13 cellular contexts compared by ENCODE assay signal in genomic region chr12:10226740-10227139, GRCh38. TPM values are rescaled to one million over a fixed set of nuclear protein-coding genes. Genes with fewer than 3 reads are reported as not detected.
A peak's percentile ranks its signal among the peaks of the same experiment; 100 is the strongest.
DNase-seq lines count a peak whose midpoint lies in the region; ATAC-seq, FAIRE-seq and TF ChIP-seq lines count a peak whose summit lies in the region.
"Had no signal": no experiment of that assay in that cellular context is flagged by ENCODE, and none has a peak within 500 bp of the region (broad histone marks: within the 10 kb centered on the region; RNA-seq: fewer than 3 reads in every experiment).

No MANE protein-coding gene starts in this region.

- WGBS in A549 (ENCODE audit: missing lambda C conversion rate): 59% methylated on average over 1 of the region's 1 CpG

- TF ChIP-seq EP300 in A549 (IDR thresholded peaks at IDR 0.05): no peak

- POLR2A ChIA-PET in A549 (lab: Yijun Ruan, JAX): no interaction called here

- no peak overlapping the region for H3K4me3 ChIP-seq in A549
- H3K4me3 ChIP-seq in epithelial cell of esophagus (ENCODE audit: low read length): no peak overlapping the region
- H3K4me3 ChIP-seq: BLaER1 treated with 17β-estradiol and CSF1 and Interleukin-3, amounts not matched to agents 10 nM and 100 nM; GM23338 had no signal

- no peaks in the 10 kb centered on the region for H3K9me3 ChIP-seq in A549

- CTCF ChIA-PET in A549 (lab: Yijun Ruan, JAX): interaction anchor here (2.5 kb wide), 1 partner anchor 9 kb away, joined by 16 read pairs; no protein-coding TSS in a partner anchor

- no peak overlapping the region for H3K4me2 ChIP-seq in A549
- H3K4me2 ChIP-seq: GM23338 had no signal

- ATAC-seq in A549 (peak; percentile 19 to 43; a peak in 3 of 6 replicates), GM19463 (IDR thresholded peaks at IDR 0.05; ENCODE audit: unreplicated experiment) (no peak)
- ATAC-seq: GM23338 had no signal

- TF ChIP-seq POLR2A in A549 (IDR thresholded peaks at IDR 0.05; ENCODE audit: low read length): no peak

- H3K27ac ChIP-seq in 22Rv1 (0 out of 2 replicates have a peak overlapping the region, but pooled peaks have one; percentile 71), A549 (no peak overlapping the region), VCaP (peak overlapping the region; percentile 72)
- H3K27ac ChIP-seq: BLaER1 treated with 17β-estradiol and CSF1 and Interleukin-3, amounts not matched to agents 10 nM and 100 nM had no signal

- TF ChIP-seq CTCF in 22Rv1 (IDR thresholded peaks at IDR 0.05): no peak
- TF ChIP-seq CTCF in A549 (IDR thresholded peaks at IDR 0.05): no peak
- no peak for TF ChIP-seq CTCF in VCaP (conservative IDR thresholded peaks at IDR 0.05)
- TF ChIP-seq CTCF in epithelial cell of esophagus (IDR thresholded peaks at IDR 0.05; ENCODE audit: insufficient read depth, low read depth, low read length, missing control alignments): no peak

- H3K4me1 ChIP-seq in A549: no peaks in the 10 kb centered on the region

- TF ChIP-seq RAD21 in A549 (conservative IDR thresholded peaks at IDR 0.05 in 1 of 2, IDR thresholded peaks at IDR 0.05 in 1 of 2): no peak

- DNase-seq in A549 (ENCODE audit: low read depth in 1 of 2, low spot score in 1 of 2): no peak
- peak; percentile 38 for DNase-seq in epithelial cell of esophagus (ENCODE audit: low read depth)
- no peak for DNase-seq in NCI-H526 treated with DMSO at 0.1 percent for 48 hours (lab: John Stamatoyannopoulos, UW)
- DNase-seq in ACHN: no peak
- DNase-seq: CD4-positive, CD25-positive, alpha-beta regulatory T cell; DMS 273 treated with DMSO at 0.1 percent for 48 hours; H9 had no signal

- in situ Hi-C loops in ACHN (cut with HindIII; ENCODE audit: low pct_ligation_motif_present, low pct_unique_long_range_greater_than_20kb, low sequenced_read_pairs): no loop called here

- no peak for FAIRE-seq in A549 (lab: Jason Lieb, UNC)
- FAIRE-seq: GM12891 had no signal

TF ChIP-seq in A549, 52 proteins besides CTCF, POLR2A, EP300 and RAD21:
- TF ChIP-seq, protein P1, sequence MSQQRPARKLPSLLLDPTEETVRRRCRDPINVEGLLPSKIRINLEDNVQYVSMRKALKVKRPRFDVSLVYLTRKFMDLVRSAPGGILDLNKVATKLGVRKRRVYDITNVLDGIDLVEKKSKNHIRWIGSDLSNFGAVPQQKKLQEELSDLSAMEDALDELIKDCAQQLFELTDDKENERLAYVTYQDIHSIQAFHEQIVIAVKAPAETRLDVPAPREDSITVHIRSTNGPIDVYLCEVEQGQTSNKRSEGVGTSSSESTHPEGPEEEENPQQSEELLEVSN (IDR thresholded peaks at IDR 0.05; ENCODE audit: borderline replicate concordance, low read depth): no peak
- TF ChIP-seq ESRRA (IDR thresholded peaks at IDR 0.05; ENCODE audit: borderline replicate concordance, low read length) (no peak), ELK1 (IDR thresholded peaks at IDR 0.05; ENCODE audit: low read depth, low read length) (no peak), RFX5 (IDR thresholded peaks at IDR 0.05) (no peak), CEBPB (IDR thresholded peaks at IDR 0.05) (0 out of 4 replicates have a peak, but pooled peaks of 1 of the 2 experiments have one; percentile 5)

RNA-seq across cellular contexts. Expression of gene GABARAPL1, which starts 14.1 kb away (rescaled TPM):
- polyA plus RNA-seq in A549 (2011; rRNA removed): 46.2 and 58.6 TPM in 2 replicates
- polyA plus RNA-seq in A549 (2012; cell fraction: cytosol; rRNA removed): 15.8 and 20.2 TPM in 2 replicates
- polyA plus RNA-seq in A549 (2012; cell fraction: nucleus; rRNA removed): 16.0 and 24.5 TPM in 2 replicates
- 28.7 to 37.8 TPM (median 35.9 TPM) in 3 replicates for polyA plus RNA-seq in A549 (2017; fragmentation: RNase III; extraction: RNeasy Plus Mini Kit Qiagen cat#74134 plus additional on column Dnase treatment)
- polyA minus RNA-seq in A549 (2011; rRNA and poly(A)+ RNA removed): 37.6 and 47.5 TPM in 2 replicates

RNA-seq across cellular contexts. Expression of gene TMEM52B, which starts 47.9 kb away (rescaled TPM):
- 0.08 and 0.39 TPM in 2 replicates for polyA plus RNA-seq in A549 (2011; rRNA removed)
- 0.04 and 0.05 TPM in 2 replicates for polyA plus RNA-seq in A549 (2012; cell fraction: cytosol; rRNA removed)
- 0.01 and 0.04 TPM in 2 replicates for polyA plus RNA-seq in A549 (2012; cell fraction: nucleus; rRNA removed)
- polyA plus RNA-seq in A549 (2017; fragmentation: RNase III; extraction: RNeasy Plus Mini Kit Qiagen cat#74134 plus additional on column Dnase treatment): 0.05 to 0.08 TPM (median 0.05 TPM) in 3 replicates
- polyA minus RNA-seq in A549 (2011; rRNA and poly(A)+ RNA removed): not detected in 2 replicates
- polyA plus RNA-seq: CD4-positive, CD25-positive, alpha-beta regulatory T cell; GM23338 had no signal

RNA-seq across cellular contexts. Expression of gene OLR1, which starts 54.8 kb away (rescaled TPM):
- 0.59 and 0.95 TPM in 2 replicates for polyA plus RNA-seq in A549 (2011; rRNA removed)
- 0.16 and 0.21 TPM in 2 replicates for polyA plus RNA-seq in A549 (2012; cell fraction: cytosol; rRNA removed)
- polyA plus RNA-seq in A549 (2012; cell fraction: nucleus; rRNA removed): 0.09 and 0.10 TPM in 2 replicates
- polyA plus RNA-seq in A549 (2017; fragmentation: RNase III; extraction: RNeasy Plus Mini Kit Qiagen cat#74134 plus additional on column Dnase treatment): 0.44 to 0.92 TPM (median 0.81 TPM) in 3 replicates
- 0.29 TPM in 1 of 2 replicates, not detected in the other for polyA minus RNA-seq in A549 (2011; rRNA and poly(A)+ RNA removed)
- polyA plus RNA-seq: CD4-positive, CD25-positive, alpha-beta regulatory T cell; GM23338 had no signal

Comparison
In these comparisons a context has a peak if more than half of its experiments do, and no peak if none do; other contexts are left out.
1. H3K27ac ChIP-seq: peak in 22Rv1 (single experiment) and VCaP (single experiment); none in A549 (0 of 2).